1 cellular context compared by ENCODE assay signal in the genomic region with DNA sequence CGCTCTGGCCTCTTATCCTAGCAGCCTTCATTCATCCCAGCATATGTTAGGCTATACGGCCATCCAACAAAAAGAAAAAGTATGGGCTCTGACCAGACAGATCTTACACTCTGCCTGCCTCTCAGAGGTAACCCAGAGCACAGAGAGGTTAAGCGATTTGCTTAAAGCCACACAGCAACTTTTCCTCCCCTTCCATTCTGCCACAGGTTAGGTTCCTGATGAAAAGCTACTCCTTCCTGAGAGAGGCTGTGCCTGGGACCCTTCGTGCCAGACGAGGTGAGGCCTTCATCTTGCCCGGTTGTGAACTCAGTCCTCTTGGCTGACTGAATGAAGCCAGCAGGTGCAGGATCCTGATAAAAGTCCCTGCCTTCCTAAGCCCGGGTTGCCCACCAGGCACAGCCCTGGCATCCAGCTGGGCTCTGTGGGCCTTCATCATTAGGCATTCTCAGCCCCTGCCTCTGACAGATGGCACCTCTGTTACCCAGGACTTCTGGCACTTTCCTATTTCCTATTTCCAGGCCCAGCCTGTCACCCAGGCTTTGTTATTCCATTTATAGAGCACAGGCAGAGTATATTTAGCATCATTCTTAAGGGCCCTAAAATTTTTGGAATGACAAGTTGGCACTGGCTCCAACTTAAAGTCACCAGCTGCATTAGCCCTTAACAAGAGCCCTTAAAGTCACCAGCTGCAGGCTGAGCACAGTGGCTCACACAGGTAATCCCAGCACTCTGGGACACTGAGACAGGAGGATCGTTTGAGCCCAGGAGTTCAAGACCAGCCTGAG.
TF ChIP-seq lines count a peak whose summit lies in the region.

No MANE protein-coding gene starts in this region.

TF ChIP-seq in A549, 52 proteins besides CTCF, POLR2A, EP300 and RAD21:
- TF ChIP-seq ZFP36 (IDR thresholded peaks at IDR 0.05; ENCODE audit: borderline replicate concordance, partially characterized antibody) = peak; percentile 65
- TF ChIP-seq CHD4 (IDR thresholded peaks at IDR 0.05; ENCODE audit: borderline replicate concordance) = no peak
